In the genomic region with DNA sequence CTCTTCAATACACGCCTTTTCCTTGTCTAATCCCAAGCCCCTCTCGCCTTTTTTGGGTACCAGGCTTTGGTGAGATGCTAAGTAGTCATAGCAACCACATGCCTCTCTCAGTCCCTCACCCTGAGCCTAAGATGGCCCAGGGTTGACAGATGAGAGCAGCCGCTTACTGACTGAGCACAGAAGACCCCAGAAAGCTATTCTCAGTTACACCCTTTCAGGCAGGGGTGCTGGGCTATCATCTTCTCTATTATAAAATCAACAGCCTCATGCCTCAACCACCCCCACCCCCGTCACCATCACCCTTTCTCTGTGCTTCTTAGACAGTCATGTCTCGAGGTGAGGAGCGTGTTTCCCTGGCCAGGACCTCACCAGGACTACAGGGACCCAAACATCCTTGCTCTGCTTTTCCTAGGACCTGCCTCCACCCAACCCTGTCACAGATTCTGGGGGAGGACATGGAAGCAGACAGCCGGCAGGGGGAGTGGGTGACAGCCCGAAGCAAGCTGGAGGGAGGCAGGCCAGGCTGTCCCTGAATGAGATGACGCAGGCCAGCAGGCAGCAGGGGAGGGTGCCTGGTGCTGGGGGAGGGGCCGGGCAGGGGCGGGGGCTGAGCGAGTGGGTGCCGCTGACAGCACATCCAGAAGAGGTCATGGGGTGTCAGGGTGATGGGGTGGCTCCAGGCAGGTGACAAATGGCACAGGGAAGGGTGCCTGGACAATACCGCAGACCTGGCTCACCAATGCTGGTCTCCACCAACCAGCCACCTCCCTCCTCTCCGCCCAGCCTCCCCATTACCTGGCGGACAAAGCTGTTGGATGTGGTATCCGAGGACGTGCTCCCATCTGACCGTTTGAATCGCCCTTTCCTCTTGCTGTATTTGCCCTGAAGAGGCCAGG, we compare ENCODE assay signal across 1 cellular context.
TF ChIP-seq lines count a peak whose summit lies in the region.

No MANE protein-coding gene starts in this region.

TF ChIP-seq in H1, 55 proteins besides CTCF, POLR2A, EP300 and RAD21:
- TF ChIP-seq SIN3A (conservative IDR thresholded peaks at IDR 0.05 in 1 of 2, IDR thresholded peaks at IDR 0.05 in 1 of 2; ENCODE audit: low read depth in 1 of 2, low read length in 2 of 2), result peak in 1 of 2 experiments; percentile 40; a peak in 1 of 4 replicates
- TF ChIP-seq, protein P1, sequence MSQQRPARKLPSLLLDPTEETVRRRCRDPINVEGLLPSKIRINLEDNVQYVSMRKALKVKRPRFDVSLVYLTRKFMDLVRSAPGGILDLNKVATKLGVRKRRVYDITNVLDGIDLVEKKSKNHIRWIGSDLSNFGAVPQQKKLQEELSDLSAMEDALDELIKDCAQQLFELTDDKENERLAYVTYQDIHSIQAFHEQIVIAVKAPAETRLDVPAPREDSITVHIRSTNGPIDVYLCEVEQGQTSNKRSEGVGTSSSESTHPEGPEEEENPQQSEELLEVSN (IDR thresholded peaks at IDR 0.05), result no peak
- TF ChIP-seq CREB1 (IDR thresholded peaks at IDR 0.05), result 0 out of 2 replicates have a peak, but pooled peaks have one; percentile 53
- TF ChIP-seq, protein P2, sequence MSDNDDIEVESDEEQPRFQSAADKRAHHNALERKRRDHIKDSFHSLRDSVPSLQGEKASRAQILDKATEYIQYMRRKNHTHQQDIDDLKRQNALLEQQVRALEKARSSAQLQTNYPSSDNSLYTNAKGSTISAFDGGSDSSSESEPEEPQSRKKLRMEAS (IDR thresholded peaks at IDR 0.05), result peak; percentile 52; the same call in 1 of the 2 replicates
